ENCODE assay signal across 10 cellular contexts in genomic region chr3:166519443-166519842, GRCh38.
"Had no signal": no experiment of that assay in that cellular context is flagged by ENCODE, and none has a peak within 500 bp of the region (broad histone marks: within the 10 kb centered on the region; RNA-seq: fewer than 3 reads in every experiment).

No MANE protein-coding gene starts in this region.

- DNase-seq: H9, HCEC 1CT, HFFc6, Karpas-422, KBM-7 had no signal

- H3K4me2 ChIP-seq: GM23338, KMS-11 had no signal

- H3K27ac ChIP-seq: KMS-11 had no signal

- H2AFZ ChIP-seq: GM23338 had no signal

- FAIRE-seq: H1, H54, HTR-8/SVneo had no signal

- H3K9ac ChIP-seq: KMS-11 had no signal

- ATAC-seq: GM23338 had no signal

- H3K4me3 ChIP-seq: GM23338 had no signal
